ENCODE assay signal across 1 cellular context in the genomic region with DNA sequence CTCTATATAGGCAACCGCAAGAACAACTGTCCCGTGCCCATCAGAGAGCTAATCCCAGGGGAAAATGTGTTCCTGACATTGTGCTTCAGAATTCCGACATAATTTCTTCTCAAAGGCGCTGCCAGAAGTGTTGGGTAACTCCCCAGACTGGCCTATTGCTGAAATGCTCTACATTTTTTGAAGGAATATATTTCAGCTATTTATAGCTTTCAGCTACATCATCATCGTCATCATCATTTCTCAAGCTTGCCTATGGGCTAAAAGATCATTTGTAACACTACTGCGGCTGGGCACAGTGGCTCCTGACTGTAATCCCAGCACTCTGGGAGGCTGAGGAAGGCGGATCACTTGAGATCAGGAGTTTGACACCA.
TF ChIP-seq lines count a peak whose summit lies in the region.

No MANE protein-coding gene starts in this region.

TF ChIP-seq in HEK293, 187 proteins besides CTCF, POLR2A, EP300 and RAD21 (continued from another document):
- TF ChIP-seq, protein P1, sequence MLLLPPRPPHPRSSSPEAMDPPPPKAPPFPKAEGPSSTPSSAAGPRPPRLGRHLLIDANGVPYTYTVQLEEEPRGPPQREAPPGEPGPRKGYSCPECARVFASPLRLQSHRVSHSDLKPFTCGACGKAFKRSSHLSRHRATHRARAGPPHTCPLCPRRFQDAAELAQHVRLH (tag by site-specific recombination; IDR thresholded peaks at IDR 0.05), result no peak
- peak; percentile 40 for TF ChIP-seq OSR2 (tag by site-specific recombination; IDR thresholded peaks at IDR 0.05)
TF ChIP-seq in HEK293: peak in this region for 6.
